Comparison of ENCODE assay signal across 8 cellular contexts in the genomic region with DNA sequence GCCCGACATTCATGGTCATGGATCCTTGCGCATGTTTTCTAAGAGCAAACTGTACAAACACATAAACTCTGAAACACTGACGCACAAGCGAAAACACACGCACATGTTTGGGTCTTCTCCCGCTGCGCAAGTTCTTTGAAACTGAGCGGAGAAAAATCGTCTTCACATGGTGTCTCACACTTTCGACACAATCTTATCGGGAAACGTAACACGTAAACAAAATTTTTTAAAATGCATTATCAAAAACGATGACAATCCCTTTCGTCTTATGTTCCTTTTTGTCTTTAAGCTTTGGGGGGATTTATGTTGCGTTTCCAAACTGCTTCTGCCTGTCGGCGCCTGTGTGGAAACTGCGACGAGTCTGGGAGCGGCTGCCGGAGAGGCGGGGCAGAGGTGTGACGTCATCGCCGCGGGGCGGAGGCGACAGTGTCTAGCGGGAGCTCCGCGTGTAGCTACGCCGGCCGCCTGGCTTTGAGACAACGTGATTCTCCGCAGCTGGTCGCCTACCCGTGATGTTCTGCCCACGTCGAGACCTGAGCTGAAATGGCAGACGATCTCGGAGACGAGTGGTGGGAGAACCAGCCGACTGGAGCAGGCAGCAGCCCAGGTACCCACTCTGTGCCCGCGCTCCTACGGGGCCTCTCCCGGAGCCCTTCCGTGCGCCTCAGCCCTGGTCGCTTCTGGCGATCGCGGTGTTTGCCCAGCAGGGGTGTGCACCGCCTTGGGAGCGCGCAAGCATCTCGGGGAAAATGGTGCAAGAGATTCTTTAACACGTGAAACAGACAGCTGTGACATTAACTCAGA. TPM values are rescaled to one million over a fixed set of nuclear protein-coding genes. Genes with fewer than 3 reads are reported as not detected.
DNase-seq lines count a peak whose midpoint lies in the region; ATAC-seq and TF ChIP-seq lines count a peak whose summit lies in the region.

A gene (plus strand): TSS at position 426 of the 804 bp plus-strand sequence.

- H3K9me3 ChIP-seq in NT2/D1 (ENCODE audit: insufficient read depth, low read length) (no peaks in the 10 kb centered on the region), endocrine pancreas (ENCODE audit: control insufficient read depth, low read length) (no peaks in the 10 kb centered on the region)

- TF ChIP-seq CTCF in Calu3 (IDR thresholded peaks at IDR 0.05; ENCODE audit: unreplicated experiment) = no peak

- H3K4me2 ChIP-seq in mesendoderm (ENCODE audit: low read length) = peak within 1 kb of the TSS; percentile 83

- H3K4me3 ChIP-seq in NT2/D1 (ENCODE audit: insufficient read length, low read depth) (peak within 1 kb of the TSS; percentile 95), endocrine pancreas (ENCODE audit: control insufficient read depth, insufficient read depth, low read length) (peak within 1 kb of the TSS; percentile 91), mesendoderm (ENCODE audit: low read length) (peak within 1 kb of the TSS; percentile 32)

- peak within 1 kb of the TSS; percentile 100 for H3K27ac Mint-ChIP-seq in Calu3 (ENCODE audit: unreplicated experiment)
- peak within 1 kb of the TSS; percentile 94 for H3K27ac Mint-ChIP-seq in activated CD8-positive, alpha-beta memory T cell treated with anti-CD3 and anti-CD28 coated beads, Interleukin-2, amount 10 ng/mL, durations not matched to agents 7 days and 5 days

- no peak within 1 kb of the TSS for H2BK5ac ChIP-seq in mesendoderm (ENCODE audit: low read length)

- WGBS in mesendoderm (ENCODE audit: extremely low coverage, insufficient coverage, low lambda C conversion rate) = no CpG with 5 or more reads among the region's 60 CpGs

- no peaks in the 10 kb centered on the region for H3K27me3 ChIP-seq in NT2/D1 (ENCODE audit: insufficient read depth, insufficient read length)
- H3K27me3 ChIP-seq in endocrine pancreas (ENCODE audit: control insufficient read depth, insufficient read depth, low read length) = no peaks in the 10 kb centered on the region
- H3K27me3 ChIP-seq in mesendoderm (ENCODE audit: insufficient read depth, low read length, poor library complexity) = no peaks in the 10 kb centered on the region

- CTCF ChIA-PET in Calu3 (lab: Charles Lee) = interaction anchor here (0.6 to 1.1 kb wide), 3 partner anchors 59 to 443 kb away, joined by 3 to 5 read pairs (median 4); a partner anchor contains a TSS
- CTCF ChIA-PET in activated CD8-positive, alpha-beta memory T cell treated with anti-CD3 and anti-CD28 coated beads, Interleukin-2, amount 10 ng/mL, durations not matched to agents 7 days and 5 days (lab: Charles Lee) = interaction anchor here (0.6 to 2.2 kb wide), 8 partner anchors 9 to 584 kb away, joined by 3 to 15 read pairs (median 4); no protein-coding TSS in a partner anchor

- no peak within 1 kb of the TSS for H2BK15ac ChIP-seq in mesendoderm (replicated peaks; ENCODE audit: low read depth)

- TSS peak; percentile 64 for BruUV-seq in Calu3 (replicated peaks; lab: Mats Ljungman, UMichigan)

- no peaks in the 10 kb centered on the region for H3K27me3 Mint-ChIP-seq in Calu3 (ENCODE audit: unreplicated experiment)
- H3K27me3 Mint-ChIP-seq in activated CD8-positive, alpha-beta memory T cell treated with anti-CD3 and anti-CD28 coated beads, Interleukin-2, amount 10 ng/mL, durations not matched to agents 7 days and 5 days = no peaks in the 10 kb centered on the region

- peak within 1 kb of the TSS; percentile 96 for H3K9ac ChIP-seq in NT2/D1 (ENCODE audit: insufficient read length, low read depth)
- H3K9ac ChIP-seq in endocrine pancreas (ENCODE audit: control insufficient read depth, insufficient read depth, low read length) = peak within 1 kb of the TSS; percentile 66
- peak within 1 kb of the TSS; percentile 64 for H3K9ac ChIP-seq in mesendoderm (ENCODE audit: low read length)

- no peak within 1 kb of the TSS for H3K23ac ChIP-seq in mesendoderm (ENCODE audit: low read length)

- H2AK5ac ChIP-seq in mesendoderm (ENCODE audit: low read length) = no peak within 1 kb of the TSS

- peak; percentile 97 for ATAC-seq in GM21381 (IDR thresholded peaks at IDR 0.05; ENCODE audit: unreplicated experiment)
- peak; percentile 97 for ATAC-seq in activated CD8-positive, alpha-beta memory T cell treated with anti-CD3 and anti-CD28 coated beads, Interleukin-2, amount 10 ng/mL, durations not matched to agents 7 days and 5 days

- H4K5ac ChIP-seq in mesendoderm (ENCODE audit: low read length) = no peak within 1 kb of the TSS

- H3K56ac ChIP-seq in mesendoderm (ENCODE audit: low read length) = peak within 1 kb of the TSS; percentile 83

- intact Hi-C loops in Calu3 (cut with micrococcal nuclease; ENCODE audit: unreplicated experiment) = no loop called here

- H3K36me3 ChIP-seq in NT2/D1 (ENCODE audit: insufficient read depth, insufficient read length, low read length) = peaks cover 4% of the 10 kb centered on the region
- no peaks in the 10 kb centered on the region for H3K36me3 ChIP-seq in endocrine pancreas (ENCODE audit: control insufficient read depth, insufficient read depth, low read length)
- H3K36me3 ChIP-seq in mesendoderm (ENCODE audit: control insufficient read depth, insufficient read depth, low read length) = no peaks in the 10 kb centered on the region

- peaks cover 17% of the 10 kb centered on the region for H3K36me3 Mint-ChIP-seq in Calu3 (ENCODE audit: insufficient read depth, unreplicated experiment)
- peaks cover 5% of the 10 kb centered on the region for H3K36me3 Mint-ChIP-seq in activated CD8-positive, alpha-beta memory T cell treated with anti-CD3 and anti-CD28 coated beads, Interleukin-2, amount 10 ng/mL, durations not matched to agents 7 days and 5 days

- H4K8ac ChIP-seq in mesendoderm (ENCODE audit: low read depth, low read length) = no peak within 1 kb of the TSS

- H3K4me1 ChIP-seq in NT2/D1 (ENCODE audit: insufficient read depth, insufficient read length) (no peaks in the 10 kb centered on the region), endocrine pancreas (ENCODE audit: control insufficient read depth, insufficient read depth, low read length) (peaks cover 8% of the 10 kb centered on the region), mesendoderm (ENCODE audit: control insufficient read depth, low read depth, low read length) (no peaks in the 10 kb centered on the region)

- DNase-seq in Calu3 (peak; percentile 96), HUDEP-2 (lab: John Stamatoyannopoulos, UW; ENCODE audit: unreplicated experiment in 76 of 76) (peak; percentile 20 to 93 (median 85)), NT2/D1 (ENCODE audit: low read depth, low spot score) (peak; percentile 79), mesendoderm (peak; percentile 92)
- DNase-seq in activated CD8-positive, alpha-beta memory T cell treated with anti-CD3 and anti-CD28 coated beads, Interleukin-2, amount 10 ng/mL, durations not matched to agents 7 days and 5 days = peak; percentile 96
- DNase-seq in stimulated activated CD8-positive, alpha-beta memory T cell treated with anti-CD3 and anti-CD28 coated beads, Interleukin-15, amount 100 ng/mL, for 1 hour (ENCODE audit: low read depth) = peak; percentile 96

- H3K4me3 Mint-ChIP-seq in Calu3 (ENCODE audit: low read depth, unreplicated experiment) = peak within 1 kb of the TSS; percentile 93
- peak within 1 kb of the TSS; percentile 100 for H3K4me3 Mint-ChIP-seq in activated CD8-positive, alpha-beta memory T cell treated with anti-CD3 and anti-CD28 coated beads, Interleukin-2, amount 10 ng/mL, durations not matched to agents 7 days and 5 days

- peaks cover 11% of the 10 kb centered on the region for H3K79me2 ChIP-seq in mesendoderm (ENCODE audit: control insufficient read depth, insufficient read depth, low read length)

- peaks cover 33% of the 10 kb centered on the region for H3K4me1 Mint-ChIP-seq in Calu3 (ENCODE audit: low read depth, unreplicated experiment)
- H3K4me1 Mint-ChIP-seq in activated CD8-positive, alpha-beta memory T cell treated with anti-CD3 and anti-CD28 coated beads, Interleukin-2, amount 10 ng/mL, durations not matched to agents 7 days and 5 days = peaks cover 40% of the 10 kb centered on the region

- no peaks in the 10 kb centered on the region for H3K9me3 Mint-ChIP-seq in Calu3 (ENCODE audit: low read depth, unreplicated experiment)
- no peaks in the 10 kb centered on the region for H3K9me3 Mint-ChIP-seq in activated CD8-positive, alpha-beta memory T cell treated with anti-CD3 and anti-CD28 coated beads, Interleukin-2, amount 10 ng/mL, durations not matched to agents 7 days and 5 days (ENCODE audit: low read depth)

- peaks cover 4% of the 10 kb centered on the region for H3K79me1 ChIP-seq in mesendoderm (ENCODE audit: low read length)

- no peak within 1 kb of the TSS for H3K18ac ChIP-seq in mesendoderm (ENCODE audit: low read length)

- H3K27ac ChIP-seq in mesendoderm (ENCODE audit: low read depth, low read length) = no peak within 1 kb of the TSS

- H2BK120ac ChIP-seq in mesendoderm (ENCODE audit: low read depth, low read length) = no peak within 1 kb of the TSS

- H3K4ac ChIP-seq in mesendoderm (ENCODE audit: low read depth, low read length) = no peak within 1 kb of the TSS

RNA-seq across cellular contexts. Expression of the gene that starts here (rescaled TPM):
- 44.3 and 55.8 TPM in 2 replicates for total RNA-seq in Calu3 (2022)
- 10 to 100 TPM; 57.2 to 57.5 TPM for total RNA-seq in activated CD8-positive, alpha-beta memory T cell treated with anti-CD3 and anti-CD28 coated beads, Interleukin-2, amount 10 ng/mL, durations not matched to agents 7 days and 5 days
- 157 TPM for polyA plus RNA-seq in mesendoderm (2013, experiment 1 of 2)
- 149 TPM for polyA plus RNA-seq in mesendoderm (2013, experiment 2 of 2)

Comparison
In these comparisons a context has a peak if more than half of its experiments do, and no peak if none do; other contexts are left out.
1. H3K4me3 ChIP-seq: peak in every context shown above with its lines; median percentile 95 in NT2/D1; 91 in endocrine pancreas; 32 in mesendoderm.